In the genomic region with DNA sequence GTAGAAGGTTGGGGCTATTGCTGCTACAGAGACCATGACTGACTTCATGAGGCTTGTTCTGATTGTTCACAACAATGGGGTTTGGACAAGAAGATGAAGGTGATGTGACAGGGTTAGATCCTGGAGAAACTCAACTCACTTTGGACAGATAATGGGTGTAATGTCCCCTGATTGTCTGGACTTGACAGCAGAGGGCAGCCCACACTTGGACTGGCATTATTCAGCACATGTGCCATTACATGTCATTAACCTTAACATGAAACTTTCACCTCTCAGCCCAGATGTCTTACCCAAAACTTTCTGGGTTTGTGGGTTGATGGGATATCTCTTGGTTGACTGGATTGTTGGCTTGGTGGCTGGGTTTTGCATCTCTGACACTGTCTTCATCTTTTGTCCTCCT, we compare ENCODE assay signal across 15 cellular contexts.
DNase-seq lines count a peak whose midpoint lies in the region; ATAC-seq, FAIRE-seq and TF ChIP-seq lines count a peak whose summit lies in the region.
"Had no signal": no experiment of that assay in that cellular context is flagged by ENCODE, and none has a peak within 500 bp of the region (broad histone marks: within the 10 kb centered on the region; RNA-seq: fewer than 3 reads in every experiment).

No MANE protein-coding gene starts in this region.

- no peaks in the 10 kb centered on the region for H4K20me1 ChIP-seq in HepG2 (ENCODE audit: insufficient read depth, low read length)
- no peaks in the 10 kb centered on the region for H4K20me1 ChIP-seq in Karpas-422 (ENCODE audit: insufficient read depth, low read depth, low read length)

- CTCF ChIA-PET in HepG2 (lab: Yijun Ruan, JAX; ENCODE audit: low intra/inter-chr PET ratio, low total read pairs): no interaction called here

- H3K79me2 ChIP-seq in HepG2 (ENCODE audit: insufficient read depth, low read length) (no peaks in the 10 kb centered on the region), Karpas-422 (ENCODE audit: low read length) (no peaks in the 10 kb centered on the region)

- H2AFZ ChIP-seq in HepG2 (ENCODE audit: low read length) (no peak overlapping the region), Karpas-422 (ENCODE audit: low read length) (no peak overlapping the region)
- H2AFZ ChIP-seq: GM23338 had no signal

- intact Hi-C loops in HepG2 (cut with micrococcal nuclease; ENCODE audit: unreplicated experiment): no loop called here

- peak; percentile 33 for TF ChIP-seq CTCF in AG09309 (IDR thresholded peaks at IDR 0.05; ENCODE audit: control insufficient read depth, insufficient read depth, low read depth, low read length, missing control alignments)
- TF ChIP-seq CTCF in astrocyte of the spinal cord (IDR thresholded peaks at IDR 0.05; ENCODE audit: low read depth, low read length): peak; percentile 23
- no peak for TF ChIP-seq CTCF in HepG2 (CRISPR knock-in tag; IDR thresholded peaks at IDR 0.05)

- H3K4me1 ChIP-seq in HepG2 (ENCODE audit: insufficient read depth, low read length): no peaks in the 10 kb centered on the region
- H3K4me1 ChIP-seq in Karpas-422 (ENCODE audit: low read length): no peaks in the 10 kb centered on the region
- H3K4me1 ChIP-seq: Caco-2, gastroesophageal sphincter had no signal

- H3K36me3 ChIP-seq in HepG2 (replicated peaks in 1 of 2; ENCODE audit: control insufficient read depth in 1 of 2, insufficient read depth in 2 of 2, low read length in 2 of 2) (no peaks in the 10 kb centered on the region), Karpas-422 (ENCODE audit: insufficient read depth, low read length) (no peaks in the 10 kb centered on the region)
- H3K36me3 ChIP-seq: gastroesophageal sphincter had no signal

- BruUV-seq in HepG2 (replicated peaks; lab: Mats Ljungman, UMichigan): no TSS peak

- POLR2A ChIA-PET in HepG2 (lab: Yijun Ruan, JAX): no interaction called here

- H3K27ac ChIP-seq in HepG2 (ENCODE audit: extremely low read length, insufficient read depth, low read length): no peak overlapping the region
- H3K27ac ChIP-seq in Karpas-422 (ENCODE audit: low read length): no peak overlapping the region
- H3K27ac ChIP-seq: gastroesophageal sphincter had no signal

- no peak for TF ChIP-seq EP300 in HepG2 (IDR thresholded peaks at IDR 0.05; ENCODE audit: low read depth in 2 of 2, low read length in 2 of 2)
- no peak for TF ChIP-seq EP300 in HepG2 (CRISPR knock-in tag; IDR thresholded peaks at IDR 0.05; ENCODE audit: borderline replicate concordance)

- TF ChIP-seq RAD21 in HepG2 (CRISPR knock-in tag; IDR thresholded peaks at IDR 0.05): no peak

- in situ Hi-C loops in astrocyte of the spinal cord (cut with HindIII; ENCODE audit: low sequenced_read_pairs) (no loop called here), HepG2 (cut with HindIII; ENCODE audit: extremely low pct_ligation_motif_present, low pct_unique_long_range_greater_than_20kb) (no loop called here)

- no peak for FAIRE-seq in HepG2 (lab: Jason Lieb, UNC)

- no peak for ATAC-seq in HepG2
- ATAC-seq: gastroesophageal sphincter, GM23338 had no signal

- H3K4me3 ChIP-seq in AG09309 (ENCODE audit: control insufficient read depth, low read depth, low read length): no peak overlapping the region
- no peak overlapping the region for H3K4me3 ChIP-seq in astrocyte of the spinal cord (ENCODE audit: low read depth, low read length)
- no peak overlapping the region for H3K4me3 ChIP-seq in HepG2 (replicated peaks in 1 of 3; ENCODE audit: insufficient read depth in 1 of 3, low read depth in 2 of 3, low read length in 3 of 3)
- H3K4me3 ChIP-seq in Karpas-422 (ENCODE audit: low read length): no peak overlapping the region
- H3K4me3 ChIP-seq: gastroesophageal sphincter, GM23338 had no signal

- no peaks in the 10 kb centered on the region for H3K9me2 ChIP-seq in Karpas-422 (replicated peaks; ENCODE audit: insufficient read depth, low read length)

- H3K27me3 ChIP-seq in HepG2 (ENCODE audit: control insufficient read depth in 1 of 2, insufficient read depth in 2 of 2, low read length in 2 of 2): no peaks in the 10 kb centered on the region
- no peaks in the 10 kb centered on the region for H3K27me3 ChIP-seq in Karpas-422 (ENCODE audit: low read length)
- H3K27me3 ChIP-seq: gastroesophageal sphincter had no signal

- TF ChIP-seq POLR2A in HepG2 (IDR thresholded peaks at IDR 0.05; ENCODE audit: insufficient read depth in 1 of 2, low read depth in 2 of 2, low read length in 2 of 2): no peak

- H3K9ac ChIP-seq in HepG2 (ENCODE audit: insufficient read depth, low read depth, low read length): no peak overlapping the region
- no peak overlapping the region for H3K9ac ChIP-seq in Karpas-422 (ENCODE audit: low read length)

- H3K9me3 ChIP-seq in HepG2 (ENCODE audit: low read length): no peaks in the 10 kb centered on the region
- H3K9me3 ChIP-seq in Karpas-422 (ENCODE audit: low read length): no peaks in the 10 kb centered on the region
- H3K9me3 ChIP-seq: Caco-2, gastroesophageal sphincter had no signal

- DNase-seq in AG09309 (ENCODE audit: low read depth): no peak
- peak; percentile 0 for DNase-seq in HK-2 (ENCODE audit: unreplicated experiment)
- DNase-seq in astrocyte of the spinal cord (ENCODE audit: low read depth, low spot score): no peak
- no peak for DNase-seq in HepG2 (ENCODE audit: low spot score)
- DNase-seq in Karpas-422: no peak
- no peak for DNase-seq in NCI-H1048 (lab: John Stamatoyannopoulos, UW)
- no peak for DNase-seq in NCI-H2227 treated with DMSO at 0.1 percent for 48 hours (lab: John Stamatoyannopoulos, UW)
- no peak for DNase-seq in hippocampal formation (lab: John Stamatoyannopoulos, UW)
- DNase-seq: activated CD4-positive, alpha-beta T cell treated with anti-CD3 and anti-CD28 coated beads, Interleukin-2, amount 10 ng/mL, durations not matched to agents 24 days and 14 days; activated effector memory CD4-positive, alpha-beta T cell treated with Interleukin-2 at 50 U/mL for 16 hours; Caco-2; NCI-H187; stimulated activated CD4-positive, alpha-beta T cell treated with anti-CD3 and anti-CD28 coated beads, Interleukin-2, amount 100 ng/mL, for 24 hours had no signal

- no peak overlapping the region for H3K4me2 ChIP-seq in HepG2 (ENCODE audit: low read depth, low read length)
- H3K4me2 ChIP-seq in Karpas-422 (ENCODE audit: low read depth, low read length, poor library complexity, severe bottlenecking): no peak overlapping the region
- H3K4me2 ChIP-seq: GM23338 had no signal

TF ChIP-seq in HepG2, 621 proteins besides CTCF, POLR2A, EP300 and RAD21:
- peak; percentile 20; the same call in 1 of the 2 replicates for TF ChIP-seq STAG1 (CRISPR knock-in tag; IDR thresholded peaks at IDR 0.05)
- TF ChIP-seq ZBTB49 (CRISPR knock-in tag; IDR thresholded peaks at IDR 0.05; ENCODE audit: borderline replicate concordance): no peak
